ENCODE assay signal across 13 cellular contexts in genomic region chr14:100165825-100166520, GRCh38. TPM values are rescaled to one million over a fixed set of nuclear protein-coding genes. Genes with fewer than 3 reads are reported as not detected.
A peak's percentile ranks its signal among the peaks of the same experiment; 100 is the strongest.
DNase-seq lines count a peak whose midpoint lies in the region; ATAC-seq, FAIRE-seq and TF ChIP-seq lines count a peak whose summit lies in the region.
"Had no signal": no experiment of that assay in that cellular context is flagged by ENCODE, and none has a peak within 500 bp of the region (broad histone marks: within the 10 kb centered on the region; RNA-seq: fewer than 3 reads in every experiment).

No MANE protein-coding gene starts in this region.

- H3K4me3 ChIP-seq in BLaER1 treated with 17β-estradiol and CSF1 and Interleukin-3, amounts not matched to agents 10 nM and 100 nM: no peak overlapping the region
- peak overlapping the region in 3 of 4 experiments; percentile 5 to 52 (median 19); a peak in 4 of 8 replicates for H3K4me3 ChIP-seq in H1 (ENCODE audit: extremely low read depth in 1 of 4, insufficient read depth in 2 of 4, low read depth in 3 of 4, low read length in 4 of 4)
- H3K4me3 ChIP-seq in osteoblast (ENCODE audit: insufficient read depth, low read length): no peak overlapping the region
- peak overlapping the region in 1 of 3 donors; percentile 12 for H3K4me3 ChIP-seq in thyroid gland (replicated peaks in 1 of 3)

- no peaks in the 10 kb centered on the region for H3K79me2 ChIP-seq in H1 (ENCODE audit: control insufficient read depth in 1 of 2, insufficient read depth in 2 of 2, low read length in 2 of 2)
- no peaks in the 10 kb centered on the region for H3K79me2 ChIP-seq in osteoblast (ENCODE audit: insufficient read depth, low read length)

- peaks cover 0 to 2% (median 0%) of the 10 kb centered on the region in 3 donors for H3K9me3 Mint-ChIP-seq in IgD-negative memory B cell
- H3K9me3 Mint-ChIP-seq: HFFc6 had no signal

- H2BK12ac ChIP-seq in H1 (ENCODE audit: low read depth, low read length): no peak overlapping the region

- H3K36me3 Mint-ChIP-seq in IgD-negative memory B cell: no peaks in the 10 kb centered on the region

- whole genome bisulfite sequencing in H1 (ENCODE audit: extremely low coverage in 1 of 2, insufficient coverage in 1 of 2, insufficient read length in 1 of 2, insufficient replicate concordance in 2 of 2, low coverage in 1 of 2, low lambda C conversion rate in 2 of 2, missing lambda C conversion rate in 1 of 2), 2 experiments: no CpG with 5 or more reads among the region's 17 CpGs
- WGBS in thyroid gland, 2 donors: 20% methylated on average over 1 of the region's 17 CpGs; no CpG with 5 or more reads in 1 of the 2 donors

- H3K27me3 ChIP-seq in BLaER1 treated with 17β-estradiol and CSF1 and Interleukin-3, amounts not matched to agents 10 nM and 100 nM: peaks cover 6 to 16% (median 9%) of the 10 kb centered on the region in 11 experiments
- H3K27me3 ChIP-seq in H1 (replicated peaks in 1 of 4; ENCODE audit: control insufficient read depth in 3 of 4, extremely low read depth in 1 of 4, insufficient read depth in 3 of 4, low read length in 3 of 4) (peaks cover 0 to 16% (median 15%) of the 10 kb centered on the region in 4 experiments; a peak in 5 of 7 replicates), osteoblast (ENCODE audit: insufficient read depth, low read length) (peaks cover 2% of the 10 kb centered on the region), thyroid gland (no peaks in the 10 kb centered on the region)

- H2AK5ac ChIP-seq in H1 (ENCODE audit: low read depth, low read length): no peak overlapping the region

- CTCF ChIA-PET in H1 (lab: Charles Lee; ENCODE audit: partially characterized antibody): interaction anchor here (1.1 to 1.8 kb wide), 3 partner anchors 11 to 32 kb away, joined by 5 to 7 read pairs (median 7); no protein-coding TSS in a partner anchor

- H3K4me3 Mint-ChIP-seq in IgD-negative memory B cell: peak overlapping the region; percentile 79 to 95 (median 87)

- no peak overlapping the region for H4K91ac ChIP-seq in H1 (replicated peaks; ENCODE audit: insufficient read length, low read length)

- H3K27me3 Mint-ChIP-seq in IgD-negative memory B cell: no peaks in the 10 kb centered on the region

- TF ChIP-seq RAD21 in H1 (IDR thresholded peaks at IDR 0.05 in 1 of 2, conservative IDR thresholded peaks at IDR 0.05 in 1 of 2; ENCODE audit: low read depth in 2 of 2, low read length in 2 of 2): no peak

- peak overlapping the region in 5 of 11 experiments; percentile 35 to 74 (median 65); a peak in 8 of 22 replicates for H3K27ac ChIP-seq in BLaER1 treated with 17β-estradiol and CSF1 and Interleukin-3, amounts not matched to agents 10 nM and 100 nM
- H3K27ac ChIP-seq in H1 (ENCODE audit: low read depth, low read length) (no peak overlapping the region), osteoblast (ENCODE audit: low read depth, low read length) (no peak overlapping the region), thyroid gland (no peak overlapping the region)

- no peak overlapping the region for H3K23ac ChIP-seq in H1 (ENCODE audit: insufficient read length)

- H3K79me1 ChIP-seq in H1 (ENCODE audit: low read depth, low read length): no peaks in the 10 kb centered on the region

- H3K27ac Mint-ChIP-seq in IgD-negative memory B cell: peak overlapping the region in 1 of 3 donors; percentile 59
- H3K27ac Mint-ChIP-seq: HFFc6 had no signal

- H2BK15ac ChIP-seq in H1 (ENCODE audit: low read length): peak overlapping the region; percentile 61; the same call in 1 of the 2 replicates

- peaks cover 6 to 24% (median 13%) of the 10 kb centered on the region in 10 experiments; a peak in 17 of 20 replicates for H3K4me1 ChIP-seq in BLaER1 treated with 17β-estradiol and CSF1 and Interleukin-3, amounts not matched to agents 10 nM and 100 nM
- H3K4me1 ChIP-seq in H1 (replicated peaks in 1 of 4; ENCODE audit: control insufficient read depth in 3 of 4, insufficient read depth in 4 of 4, low read length in 3 of 4): peaks cover 0 to 8% (median 1%) of the 10 kb centered on the region in 4 experiments; a peak in 4 of 7 replicates
- H3K4me1 ChIP-seq in osteoblast (ENCODE audit: insufficient read depth, low read length): no peaks in the 10 kb centered on the region
- H3K4me1 ChIP-seq in thyroid gland: peaks cover 0 to 7% of the 10 kb centered on the region in 2 donors

- peaks cover 8 to 11% (median 11%) of the 10 kb centered on the region in 3 donors for H3K4me1 Mint-ChIP-seq in IgD-negative memory B cell

- no peak for FAIRE-seq in H1 (lab: Jason Lieb, UNC)

- H3K4me2 ChIP-seq in BLaER1 treated with 17β-estradiol and CSF1 and Interleukin-3, amounts not matched to agents 10 nM and 100 nM: peak overlapping the region; percentile 54 to 87 (median 75); a peak in 21 of 22 replicates
- H3K4me2 ChIP-seq in H1 (ENCODE audit: insufficient read depth in 1 of 2, low read depth in 2 of 2, low read length in 2 of 2): peak overlapping the region; percentile 35 to 67
- peak overlapping the region; percentile 20 for H3K4me2 ChIP-seq in osteoblast (ENCODE audit: insufficient read depth, low read length)

- TF ChIP-seq CTCF in H1 (IDR thresholded peaks at IDR 0.05; ENCODE audit: control extremely low read depth in 1 of 3, insufficient read depth in 1 of 3, low read depth in 1 of 3, low read length in 3 of 3): no peak
- TF ChIP-seq CTCF in osteoblast (IDR thresholded peaks at IDR 0.05; ENCODE audit: extremely low read depth, low read depth, low read length): no peak
- TF ChIP-seq CTCF in thyroid gland (IDR thresholded peaks at IDR 0.05): no peak

- H2BK20ac ChIP-seq in H1 (ENCODE audit: low read length): no peak overlapping the region

- no peak overlapping the region for H2BK120ac ChIP-seq in H1 (replicated peaks; ENCODE audit: low read depth, low read length)

- H2AFZ ChIP-seq in H1 (ENCODE audit: low read length): peak overlapping the region; percentile 60; the same call in 1 of the 2 replicates
- no peak overlapping the region for H2AFZ ChIP-seq in osteoblast (ENCODE audit: low read length)

- H3K23me2 ChIP-seq in H1 (ENCODE audit: low read depth, low read length): peaks cover 18% of the 10 kb centered on the region; the same call in 1 of the 2 replicates

- POLR2A ChIA-PET in H1 (lab: Charles Lee; ENCODE audit: partially characterized antibody): interaction anchor here (0.5 to 1.2 kb wide), 2 partner anchors 10 to 22 kb away, joined by 3 read pairs; no protein-coding TSS in a partner anchor

- TF ChIP-seq POLR2A in H1 (IDR thresholded peaks at IDR 0.05; ENCODE audit: control extremely low read depth in 1 of 2, low read depth in 2 of 2, low read length in 2 of 2) (no peak), thyroid gland (IDR thresholded peaks at IDR 0.05) (no peak)

- no peak overlapping the region for H3K56ac ChIP-seq in H1 (replicated peaks; ENCODE audit: insufficient read length, low read depth, low read length)

- H3K4ac ChIP-seq in H1 (replicated peaks; ENCODE audit: insufficient read length, low read depth, low read length): no peak overlapping the region

- peaks cover 0 to 5% (median 0%) of the 10 kb centered on the region in 11 experiments; a peak in 3 of 22 replicates for H4K20me1 ChIP-seq in BLaER1 treated with 17β-estradiol and CSF1 and Interleukin-3, amounts not matched to agents 10 nM and 100 nM
- no peaks in the 10 kb centered on the region for H4K20me1 ChIP-seq in H1 (replicated peaks in 1 of 2; ENCODE audit: control insufficient read depth in 1 of 2, insufficient read depth in 2 of 2, low read length in 2 of 2)
- H4K20me1 ChIP-seq in osteoblast (ENCODE audit: insufficient read depth, low read length): no peaks in the 10 kb centered on the region

- no peaks in the 10 kb centered on the region; a peak in 1 of 22 replicates for H3K9me3 ChIP-seq in BLaER1 treated with 17β-estradiol and CSF1 and Interleukin-3, amounts not matched to agents 10 nM and 100 nM (replicated peaks in 1 of 11)
- no peaks in the 10 kb centered on the region for H3K9me3 ChIP-seq in H1 (ENCODE audit: insufficient read depth in 2 of 2, low read depth in 1 of 2, low read length in 1 of 2)
- no peaks in the 10 kb centered on the region for H3K9me3 ChIP-seq in osteoblast (ENCODE audit: low read depth, low read length)
- H3K9me3 ChIP-seq in thyroid gland: no peaks in the 10 kb centered on the region

- ATAC-seq in activated CD4-positive, CD25-positive, alpha-beta regulatory T cell treated with anti-CD3 and anti-CD28 coated beads, Interleukin-2, amount 50 U/mL, for 24 hours: no peak
- ATAC-seq: left lobe of liver had no signal

- H4K8ac ChIP-seq in H1 (ENCODE audit: extremely low read depth, insufficient read depth, low read length): peak overlapping the region; percentile 54; the same call in 1 of the 2 replicates

- no peak overlapping the region for H3K14ac ChIP-seq in H1 (ENCODE audit: insufficient read length)

- H3K18ac ChIP-seq in H1 (ENCODE audit: extremely low read depth, low read length): no peak overlapping the region; the same call in 1 of the 2 replicates

- H2BK5ac ChIP-seq in H1 (ENCODE audit: low read depth, low read length): no peak overlapping the region

- H4K5ac ChIP-seq in H1 (ENCODE audit: insufficient read length, low read depth, low read length): no peak overlapping the region

- H3K9ac ChIP-seq in BLaER1 treated with 17β-estradiol and CSF1 and Interleukin-3, amounts not matched to agents 10 nM and 100 nM: peak overlapping the region in 4 of 11 experiments; percentile 49 to 70 (median 62); a peak in 5 of 22 replicates
- no peak overlapping the region for H3K9ac ChIP-seq in H1 (replicated peaks in 1 of 4; ENCODE audit: extremely low read depth in 1 of 4, low read depth in 3 of 4, low read length in 3 of 4)

- H3K36me3 ChIP-seq in BLaER1 treated with 17β-estradiol and CSF1 and Interleukin-3, amounts not matched to agents 10 nM and 100 nM: no peaks in the 10 kb centered on the region
- H3K36me3 ChIP-seq in H1 (ENCODE audit: control insufficient read depth in 2 of 4, insufficient read depth in 4 of 4, low read length in 3 of 4) (no peaks in the 10 kb centered on the region), osteoblast (ENCODE audit: insufficient read depth, low read length) (no peaks in the 10 kb centered on the region), thyroid gland (no peaks in the 10 kb centered on the region)

- intact Hi-C loops in thyroid gland (cut with DNase I): no loop called here

- TF ChIP-seq EP300 in H1 (IDR thresholded peaks at IDR 0.05; ENCODE audit: borderline replicate concordance in 1 of 2, low read depth in 2 of 2, low read length in 2 of 2): no peak

- no peak for DNase-seq in H1 (ENCODE audit: low read depth in 1 of 2, low spot score in 2 of 2)
- DNase-seq in osteoblast (ENCODE audit: insufficient read length, low spot score, missing footprints): no peak
- DNase-seq in HT-29 (ENCODE audit: low spot score): no peak
- no peak for DNase-seq in thyroid gland
- no peak for DNase-seq in Ammon's horn (ENCODE audit: low spot score)
- DNase-seq: DMS79, HFFc6, NCI-H2171 had no signal

RNA-seq across cellular contexts. Expression of gene DEGS2, which starts 6.5 kb away (rescaled TPM):
- 6.5 TPM for polyA plus RNA-seq in IgD-negative memory B cell
- 0.61 and 0.94 TPM in 2 replicates for total RNA-seq in H1 (2021; fragmentation: NEBNext Ultra II Directional; extraction: Animal tissue kit (Norgen Biotek cat#: 25700))
- polyA plus RNA-seq in H1 (2011; rRNA removed): 0.60 and 0.82 TPM in 2 replicates
- 0.37 TPM for polyA plus RNA-seq in H1 (2011; cell fraction: cytosol; rRNA removed)
- polyA plus RNA-seq in H1 (2011; cell fraction: nucleus; rRNA removed): 1.0 TPM
- 0.39 to 1.5 TPM (median 0.71 TPM) in 4 replicates for polyA plus RNA-seq in H1 (2012, experiment 1 of 2)
- 1.3 TPM for polyA plus RNA-seq in H1 (2012, experiment 2 of 2)
- polyA plus RNA-seq in H1 (2013, experiment 1 of 2): 0.61 TPM
- 0.55 TPM for polyA plus RNA-seq in H1 (2013, experiment 2 of 2)
- 0.07 and 0.19 TPM in 2 replicates for polyA minus RNA-seq in H1 (2011; rRNA and poly(A)+ RNA removed)
- not detected for polyA minus RNA-seq in H1 (2011; cell fraction: cytosol; rRNA and poly(A)+ RNA removed)
- 1.5 TPM for polyA minus RNA-seq in H1 (2011; cell fraction: nucleus; rRNA and poly(A)+ RNA removed)
- total RNA-seq in osteoblast: 0.29 and 0.36 TPM in 2 replicates
- 87.3 and 94.2 TPM in 2 replicates for total RNA-seq in HT-29 (2014; rRNA removed; shearing (Covaris generic))
- total RNA-seq in thyroid gland: 1 to 10 TPM in 3 of 4 donors, under 1 TPM in 1; 0.54 to 7.6 (median 3.6) TPM
- total RNA-seq: HFFc6, SK-MEL-5 had no signal

Comparison
In these comparisons a context has a peak if more than half of its experiments do, and no peak if none do; other contexts are left out.
1. H3K4me2 ChIP-seq: peak in every context shown above with its lines; median percentile 75 in BLaER1 treated with 17β-estradiol and CSF1 and Interleukin-3, amounts not matched to agents 10 nM and 100 nM; 51 in H1; 20 in osteoblast.
2. H3K4me3 ChIP-seq: peak in H1 (3 of 4); none in BLaER1 treated with 17β-estradiol and CSF1 and Interleukin-3, amounts not matched to agents 10 nM and 100 nM (0 of 10) and osteoblast (single experiment).
3. RNA of gene DEGS2, which starts 6.5 kb away (total RNA-seq): 87.3 to 94.2 TPM in HT-29; 0.54 to 7.6 TPM in thyroid gland, 0.61 to 0.94 TPM in H1 and 0.29 to 0.36 TPM in osteoblast; every median in the first group is over 10 times any median in the second.